In the genomic region with DNA sequence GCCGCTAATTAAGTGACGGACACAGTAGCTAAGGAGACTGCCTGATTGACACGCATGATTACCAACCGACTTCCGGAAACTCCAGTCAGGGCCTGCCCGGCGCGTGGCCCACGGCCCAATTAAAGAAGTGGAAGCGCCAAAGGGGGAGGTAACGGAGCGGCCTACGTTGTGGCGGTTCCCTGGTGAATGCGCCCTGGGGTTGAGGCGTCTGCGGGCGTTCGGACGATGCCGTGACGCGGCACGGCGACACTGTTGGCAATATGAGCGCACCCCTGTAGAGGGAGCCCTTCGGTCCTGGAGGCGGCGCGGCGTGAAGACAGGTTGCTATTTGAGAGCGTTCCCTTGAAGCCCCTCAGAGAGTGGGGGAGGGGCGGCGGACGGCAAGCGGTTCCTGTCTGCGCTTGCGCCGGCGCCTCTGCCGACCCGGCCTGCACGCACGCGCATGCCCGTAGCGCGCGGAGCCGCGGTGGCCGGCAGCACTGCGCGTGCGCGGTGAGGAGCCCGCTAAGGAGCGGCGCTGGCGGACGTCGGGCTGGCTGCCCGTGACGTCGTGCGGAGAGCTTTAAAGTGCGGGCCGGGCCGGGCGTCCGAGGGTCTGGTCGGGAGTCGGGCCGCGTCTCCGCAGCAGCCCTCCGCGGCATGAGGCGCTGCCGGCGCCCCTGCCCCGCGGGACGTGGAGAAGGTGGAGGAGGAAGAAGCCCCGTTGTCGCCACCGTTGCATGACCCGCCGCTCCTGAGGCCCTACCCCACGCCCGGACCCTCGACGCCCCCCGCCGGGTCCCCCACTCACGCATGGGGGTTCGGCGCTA, we compare ENCODE assay signal across 8 cellular contexts. TPM values are rescaled to one million over a fixed set of nuclear protein-coding genes. Genes with fewer than 3 reads are reported as not detected.
A peak's percentile ranks its signal among the peaks of the same experiment; 100 is the strongest.
DNase-seq lines count a peak whose midpoint lies in the region; TF ChIP-seq lines count a peak whose summit lies in the region.

TSS of gene ALKBH5 (plus strand) at position 495 of the 809 bp plus-strand sequence. CDS start 416 bp downstream, outside the sequence.

- peak in 4 of 6 experiments; percentile 2 to 50 (median 40) for TF ChIP-seq CTCF in esophagus squamous epithelium (IDR thresholded peaks at IDR 0.05)

- peaks cover 39% of the 10 kb centered on the region for H3K4me1 ChIP-seq in GM23248 (ENCODE audit: insufficient read depth)
- H3K4me1 ChIP-seq in esophagus squamous epithelium = peaks cover 48 to 65% (median 55%) of the 10 kb centered on the region in 3 donors

- H3K4me2 ChIP-seq in GM23248 (ENCODE audit: unreplicated experiment) = peak within 1 kb of the TSS; percentile 98

- H3K9me3 ChIP-seq in GM23248 (ENCODE audit: low read depth) (no peaks in the 10 kb centered on the region), esophagus squamous epithelium (no peaks in the 10 kb centered on the region)

- intact Hi-C loops in esophagus squamous epithelium (cut with DNase I) = no loop called here

- H3K9ac ChIP-seq in GM23248 = peak within 1 kb of the TSS; percentile 96

- in situ Hi-C loops in GM23248 (cut with MboI) = no loop called here

- 0 to 1% methylated on average over 43 to 85 of the region's 98 CpGs for WGBS in GM23248 (ENCODE audit: low coverage in 1 of 2, low lambda C conversion rate in 2 of 2, missing lambda C conversion rate in 2 of 2), 2 experiments
- 0% methylated on average over 12 of the region's 98 CpGs; no CpG with 5 or more reads in 1 of the 2 donors for WGBS in esophagus squamous epithelium, 2 donors

- no peaks in the 10 kb centered on the region for H3K9me2 ChIP-seq in GM23248 (ENCODE audit: insufficient read depth)

- H3K27ac ChIP-seq in GM23248 (peak within 1 kb of the TSS; percentile 97), esophagus squamous epithelium (peak within 1 kb of the TSS; percentile 93 to 99 (median 96))

- peak in 3 of 4 donors; percentile 58 to 98 (median 95) for TF ChIP-seq POLR2A in esophagus squamous epithelium (IDR thresholded peaks at IDR 0.05)

- DNase-seq in EH (ENCODE audit: low read depth) = peak; percentile 100
- peak; percentile 99 for DNase-seq in GM23248
- peak; percentile 91 to 92 for DNase-seq in Kasumi-1 (lab: John Stamatoyannopoulos, UW)
- DNase-seq in RKO (ENCODE audit: low spot score) = peak; percentile 99
- DNase-seq in activated T-helper 1 cell treated with Interleukin-2 at 50 U/mL for 16 hours (ENCODE audit: low read depth) = peak; percentile 94
- DNase-seq in esophagus squamous epithelium (lab: John Stamatoyannopoulos, UW) = peak; percentile 86
- peak; percentile 99 for DNase-seq in myocyte (ENCODE audit: low read depth)
- peak; percentile 96 to 97 for DNase-seq in stimulated activated CD8-positive, alpha-beta memory T cell treated with anti-CD3 and anti-CD28 coated beads, Interleukin-7, amount 100 ng/mL, for 48 hours (ENCODE audit: extremely low read depth in 1 of 2, low read depth in 1 of 2)

- peaks cover 48% of the 10 kb centered on the region for H3K79me2 ChIP-seq in GM23248 (ENCODE audit: insufficient read depth)

- H3K4me3 ChIP-seq in GM23248 = peak within 1 kb of the TSS; percentile 94
- H3K4me3 ChIP-seq in esophagus squamous epithelium = peak within 1 kb of the TSS; percentile 71 to 97 (median 73)

- no peaks in the 10 kb centered on the region for H3K36me3 ChIP-seq in GM23248 (ENCODE audit: low read depth)
- peaks cover 0 to under 1% (median 0%) of the 10 kb centered on the region in 3 donors for H3K36me3 ChIP-seq in esophagus squamous epithelium

- H3K27me3 ChIP-seq in GM23248 (replicated peaks; ENCODE audit: insufficient read depth) (no peaks in the 10 kb centered on the region), esophagus squamous epithelium (no peaks in the 10 kb centered on the region)

- peaks cover 49% of the 10 kb centered on the region for H3F3A ChIP-seq in GM23248 (ENCODE audit: insufficient read depth)

- H2AFZ ChIP-seq in GM23248 = peak within 1 kb of the TSS; percentile 62

- peaks cover 10% of the 10 kb centered on the region; the same call in 1 of the 2 replicates for H4K20me1 ChIP-seq in GM23248 (ENCODE audit: insufficient read depth)

RNA-seq across cellular contexts. Expression of gene ALKBH5, which starts in this region (rescaled TPM):
- total RNA-seq in GM23248 (2014; rRNA removed; shearing (Covaris generic)) = 152 and 161 TPM in 2 replicates
- polyA plus RNA-seq in GM23248 (2016; fragmentation: Nextera tagmentation; extraction: Ambion mirVana) = 81.9 and 85.2 TPM in 2 replicates
- total RNA-seq in esophagus squamous epithelium (10 to 100 TPM; 55.8 to 58.9 (median 56.9) TPM), myocyte (240 and 243 TPM in 2 replicates)
- 101 TPM for polyA plus RNA-seq in myocyte (2012)

Comparison
In these comparisons a context has a peak if more than half of its experiments do, and no peak if none do; other contexts are left out.
1. Peak in every context shown above with its lines: DNase-seq, H3K4me3 ChIP-seq and H3K27ac ChIP-seq.